ENCODE assay signal across 24 cellular contexts in the genomic region with DNA sequence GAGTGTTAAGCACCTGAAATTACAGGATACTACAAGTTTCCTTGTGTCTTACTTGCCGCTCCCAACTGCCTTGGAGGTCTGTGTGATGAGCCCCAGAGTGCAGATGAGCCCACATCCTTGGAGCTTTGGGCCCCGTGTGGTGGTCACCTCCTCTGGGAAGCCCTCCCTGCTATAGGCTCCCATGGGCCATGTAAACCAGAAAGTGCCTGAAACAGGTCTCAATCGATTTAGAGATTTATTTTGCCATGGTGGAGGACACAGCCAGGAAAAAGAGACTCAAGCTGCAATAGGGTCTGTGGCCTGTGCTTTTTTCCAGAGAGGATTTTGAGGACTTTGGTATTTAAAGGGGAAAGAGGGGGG.
"Had no signal": no experiment of that assay in that cellular context is flagged by ENCODE, and none has a peak within 500 bp of the region (broad histone marks: within the 10 kb centered on the region; RNA-seq: fewer than 3 reads in every experiment).

No MANE protein-coding gene starts in this region.

- H3K36me3 ChIP-seq: adrenal gland, uterus had no signal

- H3K4me1 ChIP-seq: ascending aorta, gastroesophageal sphincter, parathyroid adenoma, uterus had no signal

- DNase-seq: activated CD4-positive, alpha-beta memory T cell treated with anti-CD3 and anti-CD28 coated beads, Interleukin-2, amount 10 ng/mL, durations not matched to agents 7 days and 5 days; activated CD4-positive, alpha-beta T cell treated with anti-CD3 and anti-CD28 coated beads, Interleukin-2, amount 10 ng/mL, durations not matched to agents 24 days and 14 days; activated effector memory CD4-positive, alpha-beta T cell treated with anti-CD3 and anti-CD28 coated beads, Interleukin-2, amount 50 U/mL, for 16 hours; activated naive CD4-positive, alpha-beta T cell treated with anti-CD3 and anti-CD28 coated beads, Interleukin-2, amount 50 U/mL, for 16 hours; activated T-cell treated with anti-CD3 and anti-CD28 coated beads for 4 hours; adrenal gland; brain microvascular endothelial cell; central memory CD4-positive, alpha-beta T cell; heart left ventricle; left cardiac atrium; nucleus accumbens; small intestine; stimulated activated CD4-positive, alpha-beta T cell treated with anti-CD3 and anti-CD28 coated beads, Interleukin-2, amount 100 ng/mL, for 24 hours; T1000; testis; trophoblast cell; uterus had no signal

- ATAC-seq: gastroesophageal sphincter; sciatic nerve; stimulated activated memory B cell treated with anti-CD40 and anti-IgM and Interleukin-4, amounts not matched to agents 10 μg/mL and 1 μg/mL and 100 μg/mL, for 72 hours had no signal

- H3K4me3 Mint-ChIP-seq: activated CD4-positive, alpha-beta memory T cell treated with anti-CD3 and anti-CD28 coated beads, Interleukin-2, amount 10 ng/mL, durations not matched to agents 7 days and 5 days; activated CD4-positive, alpha-beta T cell treated with anti-CD3 and anti-CD28 coated beads, Interleukin-2, amount 10 ng/mL, durations not matched to agents 24 days and 14 days; memory B cell; nephron; stimulated activated memory B cell treated with anti-CD40 and anti-IgM and Interleukin-4, amounts not matched to agents 10 μg/mL and 1 μg/mL and 100 μg/mL, for 72 hours had no signal

- H3K27me3 ChIP-seq: adrenal gland, ascending aorta, brain microvascular endothelial cell, gastroesophageal sphincter, heart left ventricle, testis, uterus had no signal

- H3K9me3 ChIP-seq: adrenal gland, ascending aorta, gastroesophageal sphincter, heart left ventricle, testis, uterus had no signal

- H3K27ac ChIP-seq: adrenal gland, ascending aorta, brain microvascular endothelial cell, gastroesophageal sphincter, parathyroid adenoma, testis, uterus had no signal

- H3K9ac ChIP-seq: parathyroid adenoma had no signal

- H3K27me3 Mint-ChIP-seq: activated CD4-positive, alpha-beta memory T cell treated with anti-CD3 and anti-CD28 coated beads, Interleukin-2, amount 10 ng/mL, durations not matched to agents 7 days and 5 days; activated CD4-positive, alpha-beta T cell treated with anti-CD3 and anti-CD28 coated beads, Interleukin-2, amount 10 ng/mL, durations not matched to agents 24 days and 14 days; memory B cell; stimulated activated memory B cell treated with anti-CD40 and anti-IgM and Interleukin-4, amounts not matched to agents 10 μg/mL and 1 μg/mL and 100 μg/mL, for 72 hours had no signal

- H3K27ac Mint-ChIP-seq: activated CD4-positive, alpha-beta memory T cell treated with anti-CD3 and anti-CD28 coated beads, Interleukin-2, amount 10 ng/mL, durations not matched to agents 7 days and 5 days; activated CD4-positive, alpha-beta T cell treated with anti-CD3 and anti-CD28 coated beads, Interleukin-2, amount 10 ng/mL, durations not matched to agents 24 days and 14 days; memory B cell; nephron; stimulated activated memory B cell treated with anti-CD40 and anti-IgM and Interleukin-4, amounts not matched to agents 10 μg/mL and 1 μg/mL and 100 μg/mL, for 72 hours had no signal

- H3K9me3 Mint-ChIP-seq: activated CD4-positive, alpha-beta memory T cell treated with anti-CD3 and anti-CD28 coated beads, Interleukin-2, amount 10 ng/mL, durations not matched to agents 7 days and 5 days; activated CD4-positive, alpha-beta T cell treated with anti-CD3 and anti-CD28 coated beads, Interleukin-2, amount 10 ng/mL, durations not matched to agents 24 days and 14 days; memory B cell; nephron; stimulated activated memory B cell treated with anti-CD40 and anti-IgM and Interleukin-4, amounts not matched to agents 10 μg/mL and 1 μg/mL and 100 μg/mL, for 72 hours had no signal

- H2AFZ ChIP-seq: parathyroid adenoma had no signal

- H3K4me3 ChIP-seq: adrenal gland, ascending aorta, gastroesophageal sphincter, heart left ventricle, testis, uterus had no signal

- H3K4me1 Mint-ChIP-seq: activated CD4-positive, alpha-beta T cell treated with anti-CD3 and anti-CD28 coated beads, Interleukin-2, amount 10 ng/mL, durations not matched to agents 24 days and 14 days; memory B cell; nephron had no signal
